8 cellular contexts compared by ENCODE assay signal in the genomic region with DNA sequence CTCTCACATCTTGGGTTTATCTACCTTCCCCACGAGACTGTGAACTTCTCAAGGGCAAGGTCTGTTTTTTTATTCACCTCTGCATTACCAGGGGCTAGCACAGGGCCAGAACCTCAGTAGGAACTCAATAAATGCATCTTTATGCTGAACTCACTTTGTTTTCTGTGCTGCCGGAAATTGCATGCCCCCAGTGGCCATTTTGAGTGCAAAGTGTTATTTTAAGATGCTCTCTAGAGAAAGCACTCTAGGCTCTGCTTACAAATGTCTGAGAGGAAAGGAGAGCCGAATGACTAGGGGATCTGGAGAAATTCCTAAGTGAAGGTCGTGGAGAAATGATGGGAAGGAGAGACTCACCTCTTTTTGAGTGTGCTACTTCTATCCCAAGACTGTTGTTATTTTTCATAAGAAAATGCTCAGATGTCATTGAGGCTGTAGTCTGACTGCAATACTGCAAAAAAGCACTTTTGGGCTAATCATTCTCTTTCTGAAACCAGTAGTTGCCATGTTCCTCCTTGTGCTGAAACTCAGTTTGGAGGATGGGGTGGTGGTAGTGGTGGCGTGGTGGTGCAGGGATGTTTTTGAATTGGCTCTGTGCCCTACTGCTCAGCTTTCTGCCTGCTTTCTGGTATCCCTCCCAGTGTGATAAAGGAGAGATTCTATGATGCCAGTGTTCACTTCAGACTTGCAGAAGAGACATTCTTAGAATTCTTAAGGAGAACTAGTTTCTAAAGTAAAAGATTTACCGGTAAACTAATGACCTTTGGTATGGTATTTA. TPM values are rescaled to one million over a fixed set of nuclear protein-coding genes. Genes with fewer than 3 reads are reported as not detected.
DNase-seq lines count a peak whose midpoint lies in the region; ATAC-seq and TF ChIP-seq lines count a peak whose summit lies in the region.

No MANE protein-coding gene starts in this region.

- H3K4me3 ChIP-seq in cardiac muscle cell, result no peak overlapping the region

- DNase-seq in cardiac muscle cell (ENCODE audit: low read depth in 1 of 2, low spot score in 1 of 2) (peak; percentile 28 to 61), Right ventricle myocardium inferior (ENCODE audit: missing footprints) (no peak), NCI-H1694 treated with DMSO at 0.1 percent for 48 hours (lab: John Stamatoyannopoulos, UW) (peak; percentile 20), glomerular visceral epithelial cell (ENCODE audit: extremely low spot score) (peak; percentile 55), COLO829 (ENCODE audit: low spot score) (no peak)
- DNase-seq in activated T-cell treated with anti-CD3 and anti-CD28 coated beads, Interleukin-2, amount 50 U/mL, for 4 hours, result peak; percentile 15
- DNase-seq in stimulated activated CD8-positive, alpha-beta memory T cell treated with anti-CD3 and anti-CD28 coated beads, Interleukin-4, amount 100 ng/mL, for 48 hours, result peak; percentile 33

- H3K4me1 Mint-ChIP-seq in activated T-cell treated with anti-CD3 and anti-CD28 coated beads, Interleukin-2, amount 50 U/mL, for 4 hours (ENCODE audit: low read depth), result peaks cover 71% of the 10 kb centered on the region

- no peaks in the 10 kb centered on the region for H3K36me3 Mint-ChIP-seq in activated T-cell treated with anti-CD3 and anti-CD28 coated beads, Interleukin-2, amount 50 U/mL, for 4 hours (ENCODE audit: insufficient read depth)

- peak; percentile 53 for TF ChIP-seq CTCF in cardiac muscle cell (IDR thresholded peaks at IDR 0.05; ENCODE audit: low read depth, low read length)

- peaks cover 19% of the 10 kb centered on the region for H3K4me1 ChIP-seq in cardiac muscle cell (ENCODE audit: low read depth)

- no peaks in the 10 kb centered on the region for H3K27me3 Mint-ChIP-seq in activated T-cell treated with anti-CD3 and anti-CD28 coated beads, Interleukin-2, amount 50 U/mL, for 4 hours (ENCODE audit: low read depth)

- H3K9me3 ChIP-seq in cardiac muscle cell (ENCODE audit: low read depth), result no peaks in the 10 kb centered on the region

- peak overlapping the region; percentile 69 for H3K27ac ChIP-seq in cardiac muscle cell

- intact Hi-C loops in Right ventricle myocardium inferior (cut with DNase I), result no loop called here

- H3K4me3 Mint-ChIP-seq in activated T-cell treated with anti-CD3 and anti-CD28 coated beads, Interleukin-2, amount 50 U/mL, for 4 hours, result peak overlapping the region; percentile 55

- H3K27me3 ChIP-seq in cardiac muscle cell, result no peaks in the 10 kb centered on the region

- no peak for ATAC-seq in Right ventricle myocardium inferior
- peak; percentile 59 for ATAC-seq in HG02610 (IDR thresholded peaks at IDR 0.05; ENCODE audit: unreplicated experiment)
- peak; percentile 49 to 59 for ATAC-seq in activated T-cell treated with anti-CD3 and anti-CD28 coated beads, Interleukin-2, amount 50 U/mL, for 4 hours

- no peaks in the 10 kb centered on the region for H3K36me3 ChIP-seq in cardiac muscle cell

- no peaks in the 10 kb centered on the region for H3K9me3 Mint-ChIP-seq in activated T-cell treated with anti-CD3 and anti-CD28 coated beads, Interleukin-2, amount 50 U/mL, for 4 hours

RNA-seq across cellular contexts. Expression of a gene that starts 41.3 kb away (rescaled TPM):
- total RNA-seq in cardiac muscle cell (11.0 and 11.2 TPM in 2 replicates), Right ventricle myocardium inferior (6.9 TPM)
- polyA plus RNA-seq in cardiac muscle cell, result 12.5 and 13.6 TPM in 2 replicates
- total RNA-seq in activated T-cell treated with anti-CD3 and anti-CD28 coated beads, Interleukin-2, amount 50 U/mL, for 4 hours, result 10 to 100 TPM; 21.0 to 23.1 (median 22.0) TPM

Comparison
In these comparisons a context has a peak if more than half of its experiments do, and no peak if none do; other contexts are left out.
1. DNase-seq: peak in cardiac muscle cell (2 of 2), NCI-H1694 treated with DMSO at 0.1 percent for 48 hours (single experiment), activated T-cell treated with anti-CD3 and anti-CD28 coated beads, Interleukin-2, amount 50 U/mL, for 4 hours (single experiment), glomerular visceral epithelial cell (single experiment) and stimulated activated CD8-positive, alpha-beta memory T cell treated with anti-CD3 and anti-CD28 coated beads, Interleukin-4, amount 100 ng/mL, for 48 hours (single experiment); none in Right ventricle myocardium inferior (single experiment) and COLO829 (single experiment).